ENCODE assay signal across 10 cellular contexts in genomic region chr19:17220207-17220758, GRCh38. TPM values are rescaled to one million over a fixed set of nuclear protein-coding genes. Genes with fewer than 3 reads are reported as not detected.
A peak's percentile ranks its signal among the peaks of the same experiment; 100 is the strongest.
DNase-seq lines count a peak whose midpoint lies in the region; ATAC-seq, FAIRE-seq and TF ChIP-seq lines count a peak whose summit lies in the region.
"Had no signal": no experiment of that assay in that cellular context is flagged by ENCODE, and none has a peak within 500 bp of the region (broad histone marks: within the 10 kb centered on the region; RNA-seq: fewer than 3 reads in every experiment).

No MANE protein-coding gene starts in this region.

- peak; percentile 70 for TF ChIP-seq POLR2A in K562 (conservative IDR thresholded peaks at IDR 0.05)

- H3K9me1 ChIP-seq in K562 (ENCODE audit: control insufficient read depth, insufficient read depth, low read length) = peaks cover 3% of the 10 kb centered on the region

- POLR2A ChIA-PET in K562 (lab: Yijun Ruan, JAX) = interaction anchor here (0.6 to 11.9 kb wide), 7 partner anchors 9 to 1834 kb away, joined by 3 to 129 read pairs (median 3); partner anchors contain the start of gene GTPBP3
- POLR2A ChIA-PET in naive thymus-derived CD4-positive, alpha-beta T cell (lab: Charles Lee) = interaction anchor here (1.2 kb wide), 1 partner anchor 24 kb away, joined by 3 read pairs; no protein-coding TSS in a partner anchor

- intact Hi-C loops in K562 (cut with micrococcal nuclease) = no loop called here
- intact Hi-C loops in naive thymus-derived CD4-positive, alpha-beta T cell (cut with micrococcal nuclease) = no loop called here

- H3K27ac Mint-ChIP-seq in naive thymus-derived CD4-positive, alpha-beta T cell = peak overlapping the region in 1 of 9 donors; percentile 25

- H3K36me3 Mint-ChIP-seq in naive thymus-derived CD4-positive, alpha-beta T cell = peaks cover 4 to 27% (median 16%) of the 10 kb centered on the region in 5 donors

- WGBS in K562 (ENCODE audit: insufficient coverage, low coverage, missing lambda C conversion rate) = 24% methylated on average over 13 of the region's 14 CpGs

- DNase-seq in Daoy (ENCODE audit: low read depth) (peak; percentile 89), HT1080 (ENCODE audit: low read depth) (peak; percentile 78), K562 (ENCODE audit: extremely low read depth in 1 of 4, low spot score in 3 of 4) (peak; percentile 59 to 85 (median 66)), GF-D8 (lab: John Stamatoyannopoulos, UW) (no peak)
- DNase-seq in naive thymus-derived CD4-positive, alpha-beta T cell = no peak
- DNase-seq: naive thymus-derived CD8-positive, alpha-beta T cell; NCI-H524 treated with DMSO at 0.1 percent for 48 hours had no signal

- peaks cover 13 to 29% of the 10 kb centered on the region in 2 experiments for H3K4me1 ChIP-seq in K562 (replicated peaks in 1 of 2; ENCODE audit: control insufficient read depth in 2 of 2, insufficient read depth in 2 of 2, low read length in 2 of 2)
- H3K4me1 ChIP-seq in naive thymus-derived CD4-positive, alpha-beta T cell (ENCODE audit: control insufficient read depth in 2 of 2, insufficient read depth in 2 of 2, low read length in 2 of 2) = peaks cover 6 to 9% of the 10 kb centered on the region in 2 donors

- H3K4me3 Mint-ChIP-seq in naive thymus-derived CD4-positive, alpha-beta T cell = no peak overlapping the region

- H3K36me3 ChIP-seq in K562 (ENCODE audit: control insufficient read depth, insufficient read depth, low read length) = peaks cover 24% of the 10 kb centered on the region; the same call in 2 of the 3 replicates
- H3K36me3 ChIP-seq in naive thymus-derived CD4-positive, alpha-beta T cell (ENCODE audit: control insufficient read depth in 2 of 3, insufficient read depth in 3 of 3, low read length in 3 of 3) = peaks cover 0 to 26% (median 6%) of the 10 kb centered on the region in 3 experiments

- FAIRE-seq in K562 (lab: Jason Lieb, UNC) = peak; percentile 82

- peak overlapping the region; percentile 71 to 92 for H3K9ac ChIP-seq in K562 (ENCODE audit: insufficient read depth in 1 of 2, low read depth in 2 of 2, low read length in 2 of 2)

- no peaks in the 10 kb centered on the region for H4K20me1 ChIP-seq in K562 (replicated peaks; ENCODE audit: control insufficient read depth, insufficient read depth, low read length)

- TF ChIP-seq RAD21 in K562 (CRISPR knock-in tag; conservative IDR thresholded peaks at IDR 0.05 in 1 of 2, IDR thresholded peaks at IDR 0.05 in 1 of 2) = no peak

- H3K4me1 Mint-ChIP-seq in naive thymus-derived CD4-positive, alpha-beta T cell = peaks cover 0 to 8% (median 4%) of the 10 kb centered on the region in 7 donors

- H3K4me3 ChIP-seq in K562 = no peak overlapping the region
- no peak overlapping the region for H3K4me3 ChIP-seq in naive thymus-derived CD4-positive, alpha-beta T cell (ENCODE audit: low read length)

- in situ Hi-C loops in K562 (cut with MboI) = no loop called here

- no peaks in the 10 kb centered on the region for H3K27me3 Mint-ChIP-seq in naive thymus-derived CD4-positive, alpha-beta T cell
- H3K27me3 Mint-ChIP-seq: naive thymus-derived CD8-positive, alpha-beta T cell had no signal

- peak overlapping the region; percentile 87 for H2AFZ ChIP-seq in K562 (ENCODE audit: low read depth, low read length)

- CTCF ChIA-PET in K562 (lab: Yijun Ruan, JAX; ENCODE audit: low intra/inter-chr PET ratio) = no interaction called here
- CTCF ChIA-PET in naive thymus-derived CD4-positive, alpha-beta T cell (lab: Charles Lee) = no interaction called here

- peaks cover 9% of the 10 kb centered on the region for H3K79me2 ChIP-seq in K562 (ENCODE audit: control insufficient read depth, insufficient read depth, low read length)

- no TSS peak for BruUV-seq in K562 (replicated peaks; lab: Mats Ljungman, UMichigan)

- peaks cover 0 to 2% (median 0%) of the 10 kb centered on the region in 11 donors for H3K9me3 Mint-ChIP-seq in naive thymus-derived CD4-positive, alpha-beta T cell
- H3K9me3 Mint-ChIP-seq: naive thymus-derived CD8-positive, alpha-beta T cell had no signal

- H3K4me2 ChIP-seq in K562 (ENCODE audit: insufficient read depth, low read length) = peak overlapping the region; percentile 63

- no peaks in the 10 kb centered on the region for H3K9me3 ChIP-seq in K562 (replicated peaks; ENCODE audit: control insufficient read depth, insufficient read depth, low read depth, low read length)
- no peaks in the 10 kb centered on the region for H3K9me3 ChIP-seq in naive thymus-derived CD4-positive, alpha-beta T cell (ENCODE audit: control insufficient read depth in 2 of 3, low read length in 3 of 3)

- TF ChIP-seq EP300 in K562 (IDR thresholded peaks at IDR 0.05; ENCODE audit: low read length) = no peak

- H3K27ac ChIP-seq in K562 (ENCODE audit: extremely low read depth, low read depth, low read length) = peak overlapping the region; percentile 84
- H3K27ac ChIP-seq in naive thymus-derived CD4-positive, alpha-beta T cell (ENCODE audit: low read depth, low read length) = no peak overlapping the region

- peak; percentile 80 for ATAC-seq in K562
- ATAC-seq in naive thymus-derived CD4-positive, alpha-beta T cell = peak; percentile 23
- ATAC-seq in HG03139 (IDR thresholded peaks at IDR 0.05; ENCODE audit: unreplicated experiment) = no peak
- ATAC-seq in HG03196 (IDR thresholded peaks at IDR 0.05; ENCODE audit: unreplicated experiment) = no peak
- ATAC-seq in HG03571 (IDR thresholded peaks at IDR 0.05; ENCODE audit: unreplicated experiment) = no peak

- H3K27me3 ChIP-seq in K562 (ENCODE audit: control insufficient read depth in 2 of 2, insufficient read depth in 2 of 2, low read length in 2 of 2) = no peaks in the 10 kb centered on the region
- no peaks in the 10 kb centered on the region for H3K27me3 ChIP-seq in naive thymus-derived CD4-positive, alpha-beta T cell (ENCODE audit: control insufficient read depth in 2 of 2, insufficient read depth in 2 of 2, low read length in 2 of 2)

- TF ChIP-seq CTCF in K562 (IDR thresholded peaks at IDR 0.05 in 2 of 3, conservative IDR thresholded peaks at IDR 0.05 in 1 of 3; ENCODE audit: insufficient read depth in 2 of 3, low read depth in 1 of 3, low read length in 3 of 3) = no peak

RNA-seq across cellular contexts. Expression of gene USE1, which starts 5.1 kb away (rescaled TPM):
- 25.5 and 33.5 TPM in 2 replicates for total RNA-seq in Daoy (2014; rRNA removed; shearing (Covaris generic))
- 30.5 and 36.4 TPM in 2 replicates for total RNA-seq in HT1080 (2014; rRNA removed; shearing (Covaris generic))
- 47.4 and 48.5 TPM in 2 replicates for polyA plus RNA-seq in HT1080 (2015; cell fraction: cytosol; rRNA removed)
- polyA plus RNA-seq in HT1080 (2015; cell fraction: nucleus; rRNA removed) = 33.4 and 40.4 TPM in 2 replicates
- 15.6 and 34.4 TPM in 2 replicates for total RNA-seq in K562 (2011; cell fraction: chromatin; rRNA removed; ENCODE audit: low replicate concordance)
- total RNA-seq in K562 (2011; cell fraction: nucleolus; rRNA removed) = 24.5 and 31.5 TPM in 2 replicates
- 20.2 and 24.3 TPM in 2 replicates for total RNA-seq in K562 (2011; cell fraction: nucleoplasm; rRNA removed)
- 38.8 and 40.7 TPM in 2 replicates for total RNA-seq in K562 (2014; rRNA removed)
- total RNA-seq in K562 (2014; rRNA removed; fragmentation: Illumina TruSeq; extraction: Trizol) = 15.2 and 17.3 TPM in 2 replicates
- total RNA-seq in K562 (2015; rRNA removed; fragmentation: Illumina TruSeq; extraction: Trizol) = 23.9 TPM in 2 replicates
- total RNA-seq in K562 (2021) = 34.0 and 34.9 TPM in 2 replicates
- 19.1 and 21.1 TPM in 2 replicates for polyA plus RNA-seq in K562 (2011; rRNA removed)
- polyA plus RNA-seq in K562 (2011; cell fraction: cytosol; rRNA removed) = 25.0 and 38.2 TPM in 2 replicates
- 16.7 and 20.6 TPM in 2 replicates for polyA plus RNA-seq in K562 (2011; cell fraction: nucleus; rRNA removed)
- polyA plus RNA-seq in K562 (2012) = 35.2 and 46.0 TPM in 2 replicates
- 27.3 and 32.8 TPM in 2 replicates for polyA plus RNA-seq in K562 (2014; fragmentation: Illumina TruSeq; extraction: Trizol)
- polyA plus RNA-seq in K562 (2014; fragmentation: Nextera tagmentation; extraction: Ambion mirVana) = 10 to 100 TPM; 39.3 to 46.7 TPM
- 50.6 and 52.4 TPM in 2 replicates for polyA plus RNA-seq in K562 (2014; rRNA removed)
- 11.2 and 20.2 TPM in 2 replicates for polyA minus RNA-seq in K562 (2011; rRNA and poly(A)+ RNA removed)
- 12.1 and 12.7 TPM in 2 replicates for polyA minus RNA-seq in K562 (2011; cell fraction: cytosol; rRNA and poly(A)+ RNA removed)
- 6.6 and 9.3 TPM in 2 replicates for polyA minus RNA-seq in K562 (2011; cell fraction: nucleus; rRNA and poly(A)+ RNA removed)
- 10 to 100 TPM; 24.7 to 51.1 (median 30.5) TPM for total RNA-seq in naive thymus-derived CD4-positive, alpha-beta T cell
- 10 to 100 TPM; 63.1 to 68.3 TPM for polyA plus RNA-seq in naive thymus-derived CD4-positive, alpha-beta T cell

RNA-seq across cellular contexts. Expression of gene OCEL1, which starts 5.7 kb away (rescaled TPM):
- total RNA-seq in Daoy (2014; rRNA removed; shearing (Covaris generic)) = 0.18 and 1.6 TPM in 2 replicates
- total RNA-seq in HT1080 (2014; rRNA removed; shearing (Covaris generic)) = 3.6 and 8.1 TPM in 2 replicates
- 13.9 and 17.9 TPM in 2 replicates for polyA plus RNA-seq in HT1080 (2015; cell fraction: cytosol; rRNA removed)
- 10.3 and 15.4 TPM in 2 replicates for polyA plus RNA-seq in HT1080 (2015; cell fraction: nucleus; rRNA removed)
- total RNA-seq in K562 (2011; cell fraction: chromatin; rRNA removed; ENCODE audit: low replicate concordance) = 6.5 and 21.1 TPM in 2 replicates
- total RNA-seq in K562 (2011; cell fraction: nucleolus; rRNA removed) = 15.1 and 16.3 TPM in 2 replicates
- total RNA-seq in K562 (2011; cell fraction: nucleoplasm; rRNA removed) = 12.4 and 15.1 TPM in 2 replicates
- 12.4 and 17.6 TPM in 2 replicates for total RNA-seq in K562 (2014; rRNA removed)
- total RNA-seq in K562 (2014; rRNA removed; fragmentation: Illumina TruSeq; extraction: Trizol) = 11.6 and 14.7 TPM in 2 replicates
- total RNA-seq in K562 (2015; rRNA removed; fragmentation: Illumina TruSeq; extraction: Trizol) = 9.3 and 11.2 TPM in 2 replicates
- total RNA-seq in K562 (2021) = 38.0 and 38.6 TPM in 2 replicates
- polyA plus RNA-seq in K562 (2011; rRNA removed) = 10.2 TPM in 2 replicates
- 13.3 and 25.0 TPM in 2 replicates for polyA plus RNA-seq in K562 (2011; cell fraction: cytosol; rRNA removed)
- polyA plus RNA-seq in K562 (2011; cell fraction: nucleus; rRNA removed) = 15.4 and 17.4 TPM in 2 replicates
- 24.9 and 39.7 TPM in 2 replicates for polyA plus RNA-seq in K562 (2012)
- 18.8 and 27.0 TPM in 2 replicates for polyA plus RNA-seq in K562 (2014; fragmentation: Illumina TruSeq; extraction: Trizol)
- 10 to 100 TPM in 1 of 2 experiments, 1 to 10 TPM in 1; 8.0 to 10.7 TPM for polyA plus RNA-seq in K562 (2014; fragmentation: Nextera tagmentation; extraction: Ambion mirVana)
- 16.3 and 18.6 TPM in 2 replicates for polyA plus RNA-seq in K562 (2014; rRNA removed)
- 3.5 and 5.2 TPM in 2 replicates for polyA minus RNA-seq in K562 (2011; rRNA and poly(A)+ RNA removed)
- 10.7 and 13.4 TPM in 2 replicates for polyA minus RNA-seq in K562 (2011; cell fraction: cytosol; rRNA and poly(A)+ RNA removed)
- 4.0 and 4.9 TPM in 2 replicates for polyA minus RNA-seq in K562 (2011; cell fraction: nucleus; rRNA and poly(A)+ RNA removed)
- total RNA-seq in naive thymus-derived CD4-positive, alpha-beta T cell = 10 to 100 TPM; 21.8 to 32.8 (median 29.8) TPM
- polyA plus RNA-seq in naive thymus-derived CD4-positive, alpha-beta T cell = 10 to 100 TPM; 37.7 to 41.1 TPM

RNA-seq across cellular contexts. Expression of gene NR2F6, which starts 25.4 kb away (rescaled TPM):
- 44.5 and 51.8 TPM in 2 replicates for total RNA-seq in Daoy (2014; rRNA removed; shearing (Covaris generic))
- 84.2 and 89.7 TPM in 2 replicates for total RNA-seq in HT1080 (2014; rRNA removed; shearing (Covaris generic))
- polyA plus RNA-seq in HT1080 (2015; cell fraction: cytosol; rRNA removed) = 51.5 and 53.1 TPM in 2 replicates
- polyA plus RNA-seq in HT1080 (2015; cell fraction: nucleus; rRNA removed) = 44.5 and 49.1 TPM in 2 replicates
- total RNA-seq in K562 (2011; cell fraction: chromatin; rRNA removed; ENCODE audit: low replicate concordance) = 10.8 and 27.6 TPM in 2 replicates
- total RNA-seq in K562 (2011; cell fraction: nucleolus; rRNA removed) = 38.8 and 38.9 TPM in 2 replicates
- total RNA-seq in K562 (2011; cell fraction: nucleoplasm; rRNA removed) = 21.8 and 21.9 TPM in 2 replicates
- 93.2 and 99.7 TPM in 2 replicates for total RNA-seq in K562 (2014; rRNA removed)
- 9.8 and 12.6 TPM in 2 replicates for total RNA-seq in K562 (2014; rRNA removed; fragmentation: Illumina TruSeq; extraction: Trizol)
- total RNA-seq in K562 (2015; rRNA removed; fragmentation: Illumina TruSeq; extraction: Trizol) = 22.8 and 25.2 TPM in 2 replicates
- 95.9 and 97.5 TPM in 2 replicates for total RNA-seq in K562 (2021)
- 18.8 and 23.9 TPM in 2 replicates for polyA plus RNA-seq in K562 (2011; rRNA removed)
- polyA plus RNA-seq in K562 (2011; cell fraction: cytosol; rRNA removed) = 30.9 and 123 TPM in 2 replicates
- polyA plus RNA-seq in K562 (2011; cell fraction: nucleus; rRNA removed) = 22.1 and 32.8 TPM in 2 replicates
- polyA plus RNA-seq in K562 (2012) = 39.5 and 51.7 TPM in 2 replicates
- 11.4 and 15.7 TPM in 2 replicates for polyA plus RNA-seq in K562 (2014; fragmentation: Illumina TruSeq; extraction: Trizol)
- 1 to 10 TPM in 1 of 2 experiments, under 1 TPM in 1; 0.76 to 3.0 TPM for polyA plus RNA-seq in K562 (2014; fragmentation: Nextera tagmentation; extraction: Ambion mirVana)
- 64.2 and 69.6 TPM in 2 replicates for polyA plus RNA-seq in K562 (2014; rRNA removed)
- 5.7 and 7.4 TPM in 2 replicates for polyA minus RNA-seq in K562 (2011; rRNA and poly(A)+ RNA removed)
- 29.7 and 39.7 TPM in 2 replicates for polyA minus RNA-seq in K562 (2011; cell fraction: cytosol; rRNA and poly(A)+ RNA removed)
- polyA minus RNA-seq in K562 (2011; cell fraction: nucleus; rRNA and poly(A)+ RNA removed) = 9.3 and 11.7 TPM in 2 replicates
- total RNA-seq in naive thymus-derived CD4-positive, alpha-beta T cell = 1 to 10 TPM; 2.2 to 7.8 (median 7.0) TPM
- 1 to 10 TPM; 1.4 to 1.8 TPM for polyA plus RNA-seq in naive thymus-derived CD4-positive, alpha-beta T cell

RNA-seq across cellular contexts. Expression of gene USHBP1, which starts 44.3 kb away (rescaled TPM):
- total RNA-seq in Daoy (2014; rRNA removed; shearing (Covaris generic)) = not detected in 2 replicates
- 0.07 TPM in 1 of 2 replicates, not detected in the other for total RNA-seq in HT1080 (2014; rRNA removed; shearing (Covaris generic))
- polyA plus RNA-seq in HT1080 (2015; cell fraction: cytosol; rRNA removed) = not detected in 2 replicates
- polyA plus RNA-seq in HT1080 (2015; cell fraction: nucleus; rRNA removed) = 0.06 TPM in 1 of 2 replicates, not detected in the other
- 0.21 and 0.56 TPM in 2 replicates for total RNA-seq in K562 (2011; cell fraction: chromatin; rRNA removed; ENCODE audit: low replicate concordance)
- total RNA-seq in K562 (2011; cell fraction: nucleolus; rRNA removed) = 0.53 and 0.83 TPM in 2 replicates
- total RNA-seq in K562 (2011; cell fraction: nucleoplasm; rRNA removed) = 0.15 and 0.44 TPM in 2 replicates
- total RNA-seq in K562 (2014; rRNA removed) (0.04 and 0.05 TPM in 2 replicates), K562 (2014; rRNA removed; fragmentation: Illumina TruSeq; extraction: Trizol) (not detected in 2 replicates), K562 (2015; rRNA removed; fragmentation: Illumina TruSeq; extraction: Trizol) (not detected in 2 replicates), K562 (2021) (0.16 TPM in 1 of 2 replicates, not detected in the other)
- polyA plus RNA-seq in K562 (2011; rRNA removed) (0.03 TPM in 2 replicates), K562 (2014; fragmentation: Illumina TruSeq; extraction: Trizol) (0.10 TPM in 1 of 2 replicates, not detected in the other), K562 (2014; fragmentation: Nextera tagmentation; extraction: Ambion mirVana) (not detected), K562 (2014; rRNA removed) (0.05 and 0.11 TPM in 2 replicates)
- 0.03 and 0.07 TPM in 2 replicates for polyA plus RNA-seq in K562 (2011; cell fraction: cytosol; rRNA removed)
- 0.24 and 0.32 TPM in 2 replicates for polyA plus RNA-seq in K562 (2011; cell fraction: nucleus; rRNA removed)
- 0.07 and 0.19 TPM in 2 replicates for polyA plus RNA-seq in K562 (2012)
- polyA minus RNA-seq in K562 (2011; rRNA and poly(A)+ RNA removed) = not detected in 2 replicates
- polyA minus RNA-seq in K562 (2011; cell fraction: cytosol; rRNA and poly(A)+ RNA removed) = not detected in 2 replicates
- polyA minus RNA-seq in K562 (2011; cell fraction: nucleus; rRNA and poly(A)+ RNA removed) = not detected in 2 replicates
- total RNA-seq in naive thymus-derived CD4-positive, alpha-beta T cell = 1 to 10 TPM in 1 of 5 experiments, under 1 TPM in 4; 0.22 to 1.2 (median 0.36) TPM
- under 1 TPM in 1 of 2 donors, not detected in 1; 0.61 TPM for polyA plus RNA-seq in naive thymus-derived CD4-positive, alpha-beta T cell
- total RNA-seq: naive thymus-derived CD8-positive, alpha-beta T cell had no signal
- polyA plus RNA-seq: naive thymus-derived CD8-positive, alpha-beta T cell had no signal

RNA-seq across cellular contexts. Expression of gene BABAM1, which starts 47.0 kb away (rescaled TPM):
- 174 and 192 TPM in 2 replicates for total RNA-seq in Daoy (2014; rRNA removed; shearing (Covaris generic))
- total RNA-seq in HT1080 (2014; rRNA removed; shearing (Covaris generic)) = 248 and 260 TPM in 2 replicates
- 138 and 150 TPM in 2 replicates for polyA plus RNA-seq in HT1080 (2015; cell fraction: cytosol; rRNA removed)
- polyA plus RNA-seq in HT1080 (2015; cell fraction: nucleus; rRNA removed) = 137 and 168 TPM in 2 replicates
- total RNA-seq in K562 (2011; cell fraction: chromatin; rRNA removed; ENCODE audit: low replicate concordance) = 60.5 and 172 TPM in 2 replicates
- 114 and 138 TPM in 2 replicates for total RNA-seq in K562 (2011; cell fraction: nucleolus; rRNA removed)
- 106 and 109 TPM in 2 replicates for total RNA-seq in K562 (2011; cell fraction: nucleoplasm; rRNA removed)
- total RNA-seq in K562 (2014; rRNA removed) (118 and 150 TPM in 2 replicates), K562 (2014; rRNA removed; fragmentation: Illumina TruSeq; extraction: Trizol) (83.8 and 100 TPM in 2 replicates), K562 (2015; rRNA removed; fragmentation: Illumina TruSeq; extraction: Trizol) (92.7 and 92.9 TPM in 2 replicates), K562 (2021) (115 and 116 TPM in 2 replicates)
- polyA plus RNA-seq in K562 (2011; rRNA removed) (131 and 139 TPM in 2 replicates), K562 (2014; fragmentation: Illumina TruSeq; extraction: Trizol) (113 and 124 TPM in 2 replicates), K562 (2014; fragmentation: Nextera tagmentation; extraction: Ambion mirVana) (10 to 100 TPM; 14.7 to 21.5 TPM), K562 (2014; rRNA removed) (160 and 193 TPM in 2 replicates)
- 143 and 168 TPM in 2 replicates for polyA plus RNA-seq in K562 (2011; cell fraction: cytosol; rRNA removed)
- 198 and 210 TPM in 2 replicates for polyA plus RNA-seq in K562 (2011; cell fraction: nucleus; rRNA removed)
- polyA plus RNA-seq in K562 (2012) = 90.9 and 91.9 TPM in 2 replicates
- polyA minus RNA-seq in K562 (2011; rRNA and poly(A)+ RNA removed) = 35.7 and 38.4 TPM in 2 replicates
- polyA minus RNA-seq in K562 (2011; cell fraction: cytosol; rRNA and poly(A)+ RNA removed) = 28.1 and 30.4 TPM in 2 replicates
- 18.4 and 26.7 TPM in 2 replicates for polyA minus RNA-seq in K562 (2011; cell fraction: nucleus; rRNA and poly(A)+ RNA removed)
- total RNA-seq in naive thymus-derived CD4-positive, alpha-beta T cell = 100 to 1,000 TPM in 2 of 5 experiments, 10 to 100 TPM in 3; 72.4 to 111 (median 95.6) TPM
- polyA plus RNA-seq in naive thymus-derived CD4-positive, alpha-beta T cell = 100 to 1,000 TPM in 1 of 2 donors, 10 to 100 TPM in 1; 94.9 to 110 TPM

Comparison
In these comparisons a context has a peak if more than half of its experiments do, and no peak if none do; other contexts are left out.
1. DNase-seq: peak in Daoy (single experiment), HT1080 (single experiment) and K562 (4 of 4); none in naive thymus-derived CD4-positive, alpha-beta T cell (0 of 9) and GF-D8 (single experiment).
2. ATAC-seq: peak in K562 (single experiment) and naive thymus-derived CD4-positive, alpha-beta T cell (single experiment); none in HG03139 (single experiment), HG03196 (single experiment) and HG03571 (single experiment).